In the genomic region with DNA sequence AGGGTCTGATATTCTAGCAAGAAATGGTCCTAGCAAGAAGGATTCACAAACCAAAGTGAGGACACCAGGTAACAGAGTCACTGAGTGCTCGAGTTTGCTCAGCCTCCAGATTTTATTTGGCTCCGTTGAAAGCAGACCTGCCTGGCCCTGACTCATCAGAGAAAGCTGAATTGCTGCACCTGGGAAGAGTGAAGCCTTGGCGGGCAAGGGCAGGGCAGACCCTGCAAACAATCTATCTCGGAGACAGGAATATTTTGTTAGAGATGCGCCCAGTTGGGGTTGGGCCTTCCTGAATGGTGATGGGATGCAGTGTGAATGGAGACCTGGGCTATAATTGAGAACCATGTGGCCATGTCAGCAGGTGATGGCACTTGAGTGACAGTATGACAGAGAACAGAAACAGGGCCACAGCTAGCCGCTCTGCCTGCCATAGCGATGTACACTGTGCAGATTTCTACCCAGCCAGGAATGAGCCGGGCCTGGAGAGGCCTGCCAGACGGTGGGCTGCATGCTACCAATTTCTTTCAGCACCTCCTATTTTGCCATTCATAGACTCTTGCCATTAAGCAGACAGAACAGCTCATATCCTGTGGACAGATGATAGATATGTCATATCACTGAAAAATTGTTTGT, we compare ENCODE assay signal across 14 cellular contexts.
DNase-seq lines count a peak whose midpoint lies in the region; ATAC-seq and TF ChIP-seq lines count a peak whose summit lies in the region.
"Had no signal": no experiment of that assay in that cellular context is flagged by ENCODE, and none has a peak within 500 bp of the region (broad histone marks: within the 10 kb centered on the region; RNA-seq: fewer than 3 reads in every experiment).

No MANE protein-coding gene starts in this region.

- DNase-seq in NCI-H748 (lab: John Stamatoyannopoulos, UW; ENCODE audit: unreplicated experiment) (peak; percentile 19), NCI-H748 treated with DMSO at 0.1 percent for 48 hours (lab: John Stamatoyannopoulos, UW) (no peak), COLO668 (lab: John Stamatoyannopoulos, UW; ENCODE audit: unreplicated experiment) (peak; percentile 38), SK-N-DZ (ENCODE audit: low spot score) (peak; percentile 85), esophagus muscularis mucosa (ENCODE audit: extremely low spot score) (peak; percentile 62)
- DNase-seq in activated CD4-positive, alpha-beta T cell treated with anti-CD3 and anti-CD28 coated beads for 48 hours: no peak
- DNase-seq: CD4-positive, alpha-beta memory T cell; DMS53; HCEC 1CT; HFFc6 had no signal

- H3K4me1 ChIP-seq in esophagus muscularis mucosa: no peaks in the 10 kb centered on the region

- no peak for TF ChIP-seq POLR2A in esophagus muscularis mucosa (IDR thresholded peaks at IDR 0.05; ENCODE audit: low read depth)

- no peak overlapping the region for H3K4me3 ChIP-seq in esophagus muscularis mucosa
- H3K4me3 ChIP-seq: K562 had no signal

- TF ChIP-seq EP300 in esophagus muscularis mucosa (IDR thresholded peaks at IDR 0.05): no peak

- H3K36me3 ChIP-seq in esophagus muscularis mucosa: no peaks in the 10 kb centered on the region

- TF ChIP-seq CTCF in esophagus muscularis mucosa (IDR thresholded peaks at IDR 0.05): no peak

- 89% methylated on average over 9 of the region's 9 CpGs for WGBS in esophagus muscularis mucosa

- intact Hi-C loops in esophagus muscularis mucosa (cut with DNase I): no loop called here

- no peaks in the 10 kb centered on the region for H3K27me3 ChIP-seq in esophagus muscularis mucosa

- no peak for ATAC-seq in GM21786 (IDR thresholded peaks at IDR 0.05; ENCODE audit: unreplicated experiment)
- no peak for ATAC-seq in HG03571 (IDR thresholded peaks at IDR 0.05; ENCODE audit: unreplicated experiment)
- ATAC-seq: K562 had no signal

- no peaks in the 10 kb centered on the region for H3K9me3 ChIP-seq in esophagus muscularis mucosa

- no peak overlapping the region for H3K27ac ChIP-seq in esophagus muscularis mucosa (replicated peaks in 1 of 4)
- H3K27ac ChIP-seq: C4-2B had no signal

Comparison
In these comparisons a context has a peak if more than half of its experiments do, and no peak if none do; other contexts are left out.
1. DNase-seq: peak in NCI-H748 (single experiment), COLO668 (single experiment), SK-N-DZ (single experiment) and esophagus muscularis mucosa (single experiment); none in NCI-H748 treated with DMSO at 0.1 percent for 48 hours (single experiment) and activated CD4-positive, alpha-beta T cell treated with anti-CD3 and anti-CD28 coated beads for 48 hours (single experiment).